1 cellular context compared by ENCODE assay signal in genomic region chr1:234326493-234327366, GRCh38.
TF ChIP-seq lines count a peak whose summit lies in the region.

No MANE protein-coding gene starts in this region.

TF ChIP-seq in HEK293, 187 proteins besides CTCF, POLR2A, EP300 and RAD21 (continued from another document and continues in another):
- TF ChIP-seq ZNF133 (tag by site-specific recombination; IDR thresholded peaks at IDR 0.05) (no peak), KLF8 (tag by site-specific recombination; IDR thresholded peaks at IDR 0.05) (no peak), ZSCAN30 (tag by site-specific recombination; IDR thresholded peaks at IDR 0.05) (0 out of 2 replicates have a peak, but pooled peaks have one; percentile 48), OSR2 (tag by site-specific recombination; IDR thresholded peaks at IDR 0.05) (no peak), ZNF19 (tag by site-specific recombination; IDR thresholded peaks at IDR 0.05; ENCODE audit: low read depth) (no peak), HIC1 (tag by site-specific recombination; IDR thresholded peaks at IDR 0.05) (no peak), ZNF544 (tag by site-specific recombination; IDR thresholded peaks at IDR 0.05) (no peak), ZNF785 (tag by site-specific recombination; IDR thresholded peaks at IDR 0.05) (no peak), YY1 (tag by site-specific recombination; IDR thresholded peaks at IDR 0.05) (no peak), ZNF114 (tag by site-specific recombination; IDR thresholded peaks at IDR 0.05) (no peak), SP2 (tag by site-specific recombination; IDR thresholded peaks at IDR 0.05) (no peak), ZNF311 (tag by site-specific recombination; IDR thresholded peaks at IDR 0.05; ENCODE audit: borderline replicate concordance) (no peak), ZNF335 (tag by site-specific recombination; conservative IDR thresholded peaks at IDR 0.05) (no peak), ZNF138 (tag by site-specific recombination; IDR thresholded peaks at IDR 0.05; ENCODE audit: borderline replicate concordance) (no peak), ZNF449 (tag by site-specific recombination; IDR thresholded peaks at IDR 0.05) (no peak), ZNF704 (tag by site-specific recombination; IDR thresholded peaks at IDR 0.05) (no peak), PRDM10 (tag by site-specific recombination; IDR thresholded peaks at IDR 0.05) (no peak; the same call in 1 of the 2 replicates), ZNF830 (tag by site-specific recombination; IDR thresholded peaks at IDR 0.05; ENCODE audit: low read depth) (no peak), ZBTB26 (tag by site-specific recombination; optimal IDR thresholded peaks at IDR 0.05) (no peak), ZNF600 (tag by site-specific recombination; IDR thresholded peaks at IDR 0.05) (no peak), REST (tag by site-specific recombination; IDR thresholded peaks at IDR 0.05) (0 out of 2 replicates have a peak, but pooled peaks have one; percentile 21), ZNF660 (tag by site-specific recombination; IDR thresholded peaks at IDR 0.05) (peak; percentile 84; the same call in 1 of the 2 replicates), ZBTB20 (tag by site-specific recombination; IDR thresholded peaks at IDR 0.05) (no peak), ZNF184 (tag by site-specific recombination; IDR thresholded peaks at IDR 0.05) (peak; percentile 73; the same call in 1 of the 2 replicates), ZBTB17 (tag by site-specific recombination; IDR thresholded peaks at IDR 0.05) (peak; percentile 94), ZNF362 (tag by site-specific recombination; IDR thresholded peaks at IDR 0.05) (no peak), ZNF639 (tag by site-specific recombination; IDR thresholded peaks at IDR 0.05) (0 out of 2 replicates have a peak, but pooled peaks have one; percentile 38), ZBTB6 (tag by site-specific recombination; IDR thresholded peaks at IDR 0.05) (no peak), ZBTB11 (tag by site-specific recombination; conservative IDR thresholded peaks at IDR 0.05; ENCODE audit: low read depth) (peak; percentile 42; the same call in 1 of the 2 replicates), ZBTB7A (tag by site-specific recombination; IDR thresholded peaks at IDR 0.05; ENCODE audit: low read depth) (no peak), ZNF792 (tag by site-specific recombination; IDR thresholded peaks at IDR 0.05) (no peak), SALL2 (tag by site-specific recombination; IDR thresholded peaks at IDR 0.05; ENCODE audit: borderline replicate concordance) (no peak), ZNF423 (tag by site-specific recombination; IDR thresholded peaks at IDR 0.05) (no peak), AEBP2 (tag by site-specific recombination; IDR thresholded peaks at IDR 0.05; ENCODE audit: borderline replicate concordance) (no peak)
